17 cellular contexts compared by ENCODE assay signal in genomic region chr11:34063061-34063795, GRCh38. TPM values are rescaled to one million over a fixed set of nuclear protein-coding genes. Genes with fewer than 3 reads are reported as not detected.
DNase-seq lines count a peak whose midpoint lies in the region; ATAC-seq and TF ChIP-seq lines count a peak whose summit lies in the region.
"Had no signal": no experiment of that assay in that cellular context is flagged by ENCODE, and none has a peak within 500 bp of the region (broad histone marks: within the 10 kb centered on the region; RNA-seq: fewer than 3 reads in every experiment).

No MANE protein-coding gene starts in this region.

- H3F3A ChIP-seq in Loucy (ENCODE audit: low read depth), result no peaks in the 10 kb centered on the region

- peaks cover 100% of the 10 kb centered on the region for H3K79me2 ChIP-seq in Loucy (ENCODE audit: insufficient read depth, low read length)
- peaks cover 21% of the 10 kb centered on the region for H3K79me2 ChIP-seq in trophoblast cell (ENCODE audit: control insufficient read depth, insufficient read depth, low read length, poor library complexity)

- TF ChIP-seq CTCF in Loucy (conservative IDR thresholded peaks at IDR 0.05; ENCODE audit: low read length) (no peak), endodermal cell (conservative IDR thresholded peaks at IDR 0.05) (no peak)

- no peaks in the 10 kb centered on the region for H3K9me2 ChIP-seq in Loucy (replicated peaks; ENCODE audit: low read depth, low read length)

- H3K9ac ChIP-seq in Loucy (ENCODE audit: low read depth, low read length, poor library complexity, severe bottlenecking) (no peak overlapping the region), endodermal cell (ENCODE audit: extremely low read depth, low read length, poor library complexity, severe bottlenecking) (no peak overlapping the region), trophoblast cell (ENCODE audit: low read length) (no peak overlapping the region)

- no peaks in the 10 kb centered on the region for H3K79me1 ChIP-seq in trophoblast cell (ENCODE audit: low read length)

- H3K14ac ChIP-seq in trophoblast cell (ENCODE audit: low read length), result no peak overlapping the region

- H3K9me3 ChIP-seq in Loucy (ENCODE audit: insufficient read depth, low read depth, low read length) (no peaks in the 10 kb centered on the region), endodermal cell (ENCODE audit: control insufficient read depth, low read length) (no peaks in the 10 kb centered on the region), trophoblast cell (ENCODE audit: insufficient read depth, low read depth, low read length) (no peaks in the 10 kb centered on the region)
- H3K9me3 ChIP-seq: adrenal gland, psoas muscle, thoracic aorta had no signal

- no peak overlapping the region for H2BK12ac ChIP-seq in trophoblast cell (ENCODE audit: low read length)

- H2BK120ac ChIP-seq in trophoblast cell (ENCODE audit: insufficient read depth, low read length, poor library complexity), result no peak overlapping the region

- peaks cover 96% of the 10 kb centered on the region for H4K20me1 ChIP-seq in Loucy (ENCODE audit: insufficient read depth, low read length, poor library complexity, severe bottlenecking)

- no peak overlapping the region for H3K23ac ChIP-seq in trophoblast cell (ENCODE audit: low read length)

- H3K27me3 Mint-ChIP-seq in activated T-cell treated with anti-CD3 and anti-CD28 coated beads, Interleukin-2, amount 50 U/mL, for 72 hours (ENCODE audit: low read depth), result no peaks in the 10 kb centered on the region
- H3K27me3 Mint-ChIP-seq in endodermal cell (ENCODE audit: insufficient read depth), result no peaks in the 10 kb centered on the region

- 100% methylated on average over 1 to 2 of the region's 2 CpGs for WGBS in endodermal cell (ENCODE audit: insufficient coverage in 1 of 2, insufficient read length in 1 of 2), 2 experiments
- no CpG with 5 or more reads among the region's 2 CpGs for WGBS in trophoblast cell (ENCODE audit: extremely low coverage, insufficient coverage, insufficient read length)

- H3K36me3 ChIP-seq in Loucy (ENCODE audit: insufficient read depth, low read length), result peaks cover 64% of the 10 kb centered on the region
- peaks cover 78% of the 10 kb centered on the region for H3K36me3 ChIP-seq in endodermal cell (ENCODE audit: control insufficient read depth, insufficient read depth, low read length)
- H3K36me3 ChIP-seq in trophoblast cell (ENCODE audit: control insufficient read depth in 1 of 2, insufficient read depth in 2 of 2, low read length in 2 of 2), result peaks cover 12 to 19% of the 10 kb centered on the region in 2 experiments

- H3K36me3 Mint-ChIP-seq in activated T-cell treated with anti-CD3 and anti-CD28 coated beads, Interleukin-2, amount 50 U/mL, for 72 hours (ENCODE audit: insufficient read depth in 2 of 2), result peaks cover 0 to 22% of the 10 kb centered on the region in 2 donors
- H3K36me3 Mint-ChIP-seq in endodermal cell (ENCODE audit: low read depth), result peaks cover 62% of the 10 kb centered on the region

- H3K27me3 ChIP-seq in Loucy (ENCODE audit: insufficient read depth, low read length, poor library complexity, severe bottlenecking) (no peaks in the 10 kb centered on the region), endodermal cell (ENCODE audit: control insufficient read depth, insufficient read depth, low read length, poor library complexity, severe bottlenecking) (no peaks in the 10 kb centered on the region), trophoblast cell (ENCODE audit: insufficient read depth, low read length) (no peaks in the 10 kb centered on the region)
- H3K27me3 ChIP-seq: adrenal gland had no signal

- H2AFZ ChIP-seq in Loucy (ENCODE audit: low read length) (no peak overlapping the region), trophoblast cell (ENCODE audit: insufficient read depth, low read length, poor library complexity) (no peak overlapping the region)

- H3K4me1 ChIP-seq in Loucy (ENCODE audit: insufficient read depth, low read length, poor library complexity, severe bottlenecking) (peaks cover 53% of the 10 kb centered on the region), endodermal cell (ENCODE audit: control insufficient read depth, insufficient read depth, low read length) (peaks cover 3% of the 10 kb centered on the region), trophoblast cell (ENCODE audit: control insufficient read depth in 1 of 2, insufficient read depth in 2 of 2, low read length in 2 of 2) (no peaks in the 10 kb centered on the region)

- no peak for DNase-seq in activated T-cell treated with anti-CD3 and anti-CD28 coated beads, Interleukin-2, amount 50 U/mL, for 72 hours
- no peak for DNase-seq in activated T-cell treated with anti-CD3 and anti-CD28 coated beads, Interleukin-2, amount 50 U/mL, for 1 hour
- no peak for DNase-seq in endodermal cell
- DNase-seq in trophoblast cell, result no peak
- no peak for DNase-seq in HK-2 (ENCODE audit: unreplicated experiment)
- no peak for DNase-seq in NCI-H345 treated with DMSO at 0.1 percent for 48 hours (lab: John Stamatoyannopoulos, UW; ENCODE audit: unreplicated experiment)
- DNase-seq: ACHN; activated CD4-positive, CD25-positive, alpha-beta regulatory T cell; adrenal gland; cerebellar nuclear complex; islet precursor cell; NCI-H187 treated with DMSO at 0.1 percent for 48 hours; NCI-H524 treated with DMSO at 0.1 percent for 48 hours; psoas muscle had no signal

- H3K18ac ChIP-seq in trophoblast cell (ENCODE audit: low read length), result no peak overlapping the region

- H4K91ac ChIP-seq in trophoblast cell (ENCODE audit: low read depth, low read length), result no peak overlapping the region

- no peak overlapping the region for H2AK5ac ChIP-seq in trophoblast cell (ENCODE audit: low read length)

- H3K4me2 ChIP-seq in Loucy (ENCODE audit: low read depth, low read length, poor library complexity, severe bottlenecking), result peak overlapping the region; percentile 55
- no peak overlapping the region for H3K4me2 ChIP-seq in trophoblast cell (ENCODE audit: low read length)

- peaks cover 73% of the 10 kb centered on the region for H3K4me1 Mint-ChIP-seq in activated T-cell treated with anti-CD3 and anti-CD28 coated beads, Interleukin-2, amount 50 U/mL, for 72 hours (ENCODE audit: low read depth)
- peaks cover 15% of the 10 kb centered on the region for H3K4me1 Mint-ChIP-seq in endodermal cell

- H2BK5ac ChIP-seq in trophoblast cell (ENCODE audit: low read depth, low read length, poor library complexity), result no peak overlapping the region

- H3K27ac Mint-ChIP-seq in activated T-cell treated with anti-CD3 and anti-CD28 coated beads, Interleukin-2, amount 50 U/mL, for 72 hours, result peak overlapping the region; percentile 41
- H3K27ac Mint-ChIP-seq in endodermal cell, result no peak overlapping the region

- no peak for ATAC-seq in activated T-cell treated with anti-CD3 and anti-CD28 coated beads, Interleukin-2, amount 50 U/mL, for 72 hours (replicated peaks in 1 of 2)
- no peak for ATAC-seq in GM19324 (IDR thresholded peaks at IDR 0.05; ENCODE audit: low FRiP score, unreplicated experiment)
- ATAC-seq: psoas muscle had no signal

- no peak overlapping the region for H4K8ac ChIP-seq in trophoblast cell (ENCODE audit: low read depth, low read length)

- peak overlapping the region; percentile 99 for H3K4ac ChIP-seq in trophoblast cell (ENCODE audit: low read depth, low read length)

- H3K4me3 Mint-ChIP-seq in activated T-cell treated with anti-CD3 and anti-CD28 coated beads, Interleukin-2, amount 50 U/mL, for 72 hours, result no peak overlapping the region
- H3K4me3 Mint-ChIP-seq in endodermal cell, result no peak overlapping the region

- no peak overlapping the region for H3K27ac ChIP-seq in endodermal cell (ENCODE audit: low read depth, low read length)
- no peak overlapping the region for H3K27ac ChIP-seq in trophoblast cell (ENCODE audit: low read depth, low read length)
- H3K27ac ChIP-seq: adrenal gland, psoas muscle, thoracic aorta had no signal

- H3K9me3 Mint-ChIP-seq in activated T-cell treated with anti-CD3 and anti-CD28 coated beads, Interleukin-2, amount 50 U/mL, for 72 hours, result no peaks in the 10 kb centered on the region
- no peaks in the 10 kb centered on the region for H3K9me3 Mint-ChIP-seq in endodermal cell

- H4K12ac ChIP-seq in trophoblast cell (ENCODE audit: low read depth, low read length), result no peak overlapping the region

- H3K4me3 ChIP-seq in Loucy (ENCODE audit: low read length, poor library complexity, severe bottlenecking) (peak overlapping the region; percentile 37), endodermal cell (ENCODE audit: low read length) (peak overlapping the region; percentile 2), trophoblast cell (ENCODE audit: low read depth, low read length) (no peak overlapping the region)
- H3K4me3 ChIP-seq: adrenal gland, psoas muscle, thoracic aorta had no signal

RNA-seq across cellular contexts. Expression of gene CAPRIN1, which starts 11.7 kb away (rescaled TPM):
- 100 to 1,000 TPM; 170 to 190 TPM for total RNA-seq in activated T-cell treated with anti-CD3 and anti-CD28 coated beads, Interleukin-2, amount 50 U/mL, for 72 hours
- total RNA-seq in endodermal cell, result 100 to 1,000 TPM; 226 to 241 TPM
- polyA plus RNA-seq in endodermal cell (2013, experiment 1 of 2), result 292 TPM
- 275 TPM for polyA plus RNA-seq in endodermal cell (2013, experiment 2 of 2)
- 229 and 231 TPM in 2 replicates for polyA plus RNA-seq in trophoblast cell (2013)

RNA-seq across cellular contexts. Expression of gene NAT10, which starts 42.2 kb away (rescaled TPM):
- total RNA-seq in activated T-cell treated with anti-CD3 and anti-CD28 coated beads, Interleukin-2, amount 50 U/mL, for 72 hours, result 10 to 100 TPM; 64.4 to 77.0 TPM
- total RNA-seq in endodermal cell, result 10 to 100 TPM; 59.7 to 61.0 TPM
- polyA plus RNA-seq in endodermal cell (2013, experiment 1 of 2), result 37.3 TPM
- polyA plus RNA-seq in endodermal cell (2013, experiment 2 of 2), result 34.9 TPM
- polyA plus RNA-seq in trophoblast cell (2013), result 23.6 and 25.2 TPM in 2 replicates
